ENCODE assay signal across 22 cellular contexts in genomic region chr16:55482056-55482455, GRCh38. TPM values are rescaled to one million over a fixed set of nuclear protein-coding genes. Genes with fewer than 3 reads are reported as not detected.
DNase-seq lines count a peak whose midpoint lies in the region; ATAC-seq, FAIRE-seq and TF ChIP-seq lines count a peak whose summit lies in the region.
"Had no signal": no experiment of that assay in that cellular context is flagged by ENCODE, and none has a peak within 500 bp of the region (broad histone marks: within the 10 kb centered on the region; RNA-seq: fewer than 3 reads in every experiment).

No MANE protein-coding gene starts in this region.

- peaks cover 24% of the 10 kb centered on the region for H3K79me2 ChIP-seq in hepatocyte

- H3K56ac ChIP-seq in IMR-90 (ENCODE audit: extremely low read depth, insufficient read depth, low read length) = no peak overlapping the region

- H3K79me1 ChIP-seq in IMR-90 (ENCODE audit: low read depth in 1 of 2, low read length in 2 of 2) = peaks cover 34 to 60% of the 10 kb centered on the region in 2 experiments

- no peak overlapping the region for H2BK15ac ChIP-seq in IMR-90 (ENCODE audit: low read depth, low read length)

- no peaks in the 10 kb centered on the region for H3K9me2 ChIP-seq in hepatocyte (replicated peaks; ENCODE audit: insufficient read depth)

- POLR2A ChIA-PET in IMR-90 (lab: Charles Lee; ENCODE audit: unreplicated experiment) = no interaction called here

- H2BK120ac ChIP-seq in IMR-90 (ENCODE audit: low read depth, low read length) = no peak overlapping the region

- dilution Hi-C loops in IMR-90 (cut with HindIII; ENCODE audit: low sequenced_read_pairs, unreplicated experiment) = no loop called here

- H2AFZ ChIP-seq in IMR-90 (replicated peaks; ENCODE audit: low read length, poor library complexity) = no peak overlapping the region
- no peak overlapping the region for H2AFZ ChIP-seq in hepatocyte

- no peak overlapping the region for H3K4me3 ChIP-seq in IMR-90 (ENCODE audit: insufficient read depth, low read depth, low read length)
- H3K4me3 ChIP-seq in breast epithelium = peak overlapping the region; percentile 55 to 90 (median 77)
- H3K4me3 ChIP-seq in hepatocyte = no peak overlapping the region
- H3K4me3 ChIP-seq in suprapubic skin = peak overlapping the region; percentile 72
- H3K4me3 ChIP-seq in kidney (ENCODE audit: low read length in 2 of 2) = no peak overlapping the region
- H3K4me3 ChIP-seq: BLaER1 treated with 17β-estradiol and CSF1 and Interleukin-3, amounts not matched to agents 10 nM and 100 nM; testis had no signal

- peaks cover 12% of the 10 kb centered on the region for H3K4me1 ChIP-seq in IMR-90 (ENCODE audit: control insufficient read depth, insufficient read depth, low read length)
- H3K4me1 ChIP-seq in breast epithelium = peaks cover 0 to 8% of the 10 kb centered on the region in 2 donors
- peaks cover 4% of the 10 kb centered on the region for H3K4me1 ChIP-seq in hepatocyte (ENCODE audit: insufficient read depth)
- H3K4me1 ChIP-seq in suprapubic skin = peaks cover 53% of the 10 kb centered on the region
- peaks cover 0 to 2% of the 10 kb centered on the region in 2 donors for H3K4me1 ChIP-seq in kidney (ENCODE audit: control insufficient read depth in 1 of 2, insufficient read depth in 1 of 2, low read depth in 1 of 2, low read length in 2 of 2)

- no CpG with 5 or more reads among the region's 2 CpGs for WGBS in IMR-90 (ENCODE audit: extremely low coverage in 2 of 2, insufficient read length in 1 of 2), 2 experiments
- WGBS in hepatocyte (ENCODE audit: low lambda C conversion rate, missing lambda C conversion rate) = 78% methylated on average over 2 of the region's 2 CpGs
- WGBS in suprapubic skin = 65% methylated on average over 2 of the region's 2 CpGs

- TF ChIP-seq CTCF in IMR-90 (conservative IDR thresholded peaks at IDR 0.05; ENCODE audit: low read depth, low read length) (no peak), breast epithelium (IDR thresholded peaks at IDR 0.05) (no peak), hepatocyte (IDR thresholded peaks at IDR 0.05; ENCODE audit: poor library complexity) (no peak), suprapubic skin (IDR thresholded peaks at IDR 0.05) (no peak), kidney (IDR thresholded peaks at IDR 0.05; ENCODE audit: borderline replicate concordance, extremely low read depth, insufficient read depth) (no peak)

- H3K18ac ChIP-seq in IMR-90 (ENCODE audit: low read depth, low read length) = no peak overlapping the region

- H4K8ac ChIP-seq in IMR-90 (ENCODE audit: low read depth in 2 of 2, low read length in 2 of 2) = no peak overlapping the region

- ATAC-seq in IMR-90 (ENCODE audit: low read depth) (no peak), HG02763 (IDR thresholded peaks at IDR 0.05; ENCODE audit: unreplicated experiment) (no peak)
- ATAC-seq: activated naive CD8-positive, alpha-beta T cell treated with anti-CD3 and anti-CD28 coated beads, Interleukin-2, amount 50 U/mL, for 24 hours; sciatic nerve had no signal

- H3K27ac ChIP-seq in IMR-90 (ENCODE audit: insufficient read depth, low read length) (no peak overlapping the region), breast epithelium (peak overlapping the region; percentile 86 to 87), hepatocyte (no peak overlapping the region), suprapubic skin (peak overlapping the region; percentile 23), kidney (ENCODE audit: low read depth in 2 of 2, low read length in 2 of 2) (no peak overlapping the region)
- H3K27ac ChIP-seq: BLaER1 treated with 17β-estradiol and CSF1 and Interleukin-3, amounts not matched to agents 10 nM and 100 nM; Peyer's patch had no signal

- no peak for TF ChIP-seq EP300 in suprapubic skin (IDR thresholded peaks at IDR 0.05)

- H2AK5ac ChIP-seq in IMR-90 (ENCODE audit: low read depth, low read length) = peak overlapping the region; percentile 38; the same call in 1 of the 2 replicates

- peak overlapping the region; percentile 19; the same call in 1 of the 2 replicates for H3K14ac ChIP-seq in IMR-90 (replicated peaks; ENCODE audit: low read depth, low read length)

- no peak overlapping the region for H3K4ac ChIP-seq in IMR-90 (ENCODE audit: low read depth, low read length)

- DNase-seq in IMR-90 = peak; percentile 57
- no peak for DNase-seq in breast epithelium (ENCODE audit: low spot score in 2 of 2)
- DNase-seq in hepatocyte (ENCODE audit: low spot score) = no peak
- no peak for DNase-seq in suprapubic skin (ENCODE audit: low spot score in 2 of 2)
- DNase-seq in HT-29 (ENCODE audit: low spot score) = no peak
- no peak for DNase-seq in kidney
- DNase-seq in KBM-7 = no peak
- DNase-seq: activated CD4-positive, alpha-beta memory T cell treated with anti-CD3 and anti-CD28 coated beads for 36 hours; activated naive CD8-positive, alpha-beta T cell treated with anti-CD3 and anti-CD28 coated beads, Interleukin-2, amount 50 U/mL, for 24 hours; DMS153; head of caudate nucleus; islet precursor cell; KG1; NCI-H1105 treated with DMSO at 0.1 percent for 48 hours; NCI-H2171; Peyer's patch; stimulated activated CD4-positive, alpha-beta T cell treated with anti-CD3 and anti-CD28 coated beads, Interleukin-2, amount 100 ng/mL, for 48 hours; testis had no signal

- H4K5ac ChIP-seq in IMR-90 (ENCODE audit: low read depth, low read length) = no peak overlapping the region

- no peak overlapping the region for H4K91ac ChIP-seq in IMR-90 (ENCODE audit: insufficient read depth, low read depth, low read length)

- peaks cover 40% of the 10 kb centered on the region for H3K36me3 ChIP-seq in IMR-90 (ENCODE audit: control insufficient read depth, insufficient read depth, low read length)
- no peaks in the 10 kb centered on the region for H3K36me3 ChIP-seq in breast epithelium
- no peaks in the 10 kb centered on the region for H3K36me3 ChIP-seq in hepatocyte (replicated peaks; ENCODE audit: insufficient read depth, low read depth)
- peaks cover 25% of the 10 kb centered on the region for H3K36me3 ChIP-seq in suprapubic skin
- H3K36me3 ChIP-seq in kidney (ENCODE audit: control insufficient read depth in 1 of 2, insufficient read depth in 2 of 2, low read length in 2 of 2) = no peaks in the 10 kb centered on the region

- TF ChIP-seq POLR2A in IMR-90 (IDR thresholded peaks at IDR 0.05; ENCODE audit: low read depth, low read length) = no peak
- no peak for TF ChIP-seq POLR2A in breast epithelium (IDR thresholded peaks at IDR 0.05)
- no peak for TF ChIP-seq POLR2A in suprapubic skin (IDR thresholded peaks at IDR 0.05)

- BruUV-seq in IMR-90 (replicated peaks; lab: Mats Ljungman, UMichigan) = no TSS peak

- H2BK5ac ChIP-seq in IMR-90 (ENCODE audit: low read depth, low read length, poor library complexity, severe bottlenecking) = no peak overlapping the region

- CTCF ChIA-PET in IMR-90 (lab: Yijun Ruan, JAX) = no interaction called here

- no peaks in the 10 kb centered on the region for H3K9me3 ChIP-seq in IMR-90 (ENCODE audit: control insufficient read depth, insufficient read depth, low read length)
- H3K9me3 ChIP-seq in breast epithelium = no peaks in the 10 kb centered on the region
- H3K9me3 ChIP-seq in hepatocyte (ENCODE audit: low read depth) = no peaks in the 10 kb centered on the region
- H3K9me3 ChIP-seq in suprapubic skin = no peaks in the 10 kb centered on the region
- H3K9me3 ChIP-seq in kidney (ENCODE audit: control insufficient read depth in 1 of 2, low read length in 2 of 2) = no peaks in the 10 kb centered on the region
- H3K9me3 ChIP-seq: Peyer's patch, testis had no signal

- H2AK9ac ChIP-seq in IMR-90 (replicated peaks; ENCODE audit: low read depth, low read length, poor library complexity) = no peak overlapping the region

- in situ Hi-C loops in IMR-90 (cut with MboI; ENCODE audit: low sequenced_read_pairs) (loop anchor here (25.0 kb wide), 1 partner anchor 880 kb away; no protein-coding TSS in a partner anchor), KBM-7 (cut with MboI; ENCODE audit: low pct_unique_long_range_greater_than_20kb, low sequenced_read_pairs) (no loop called here)

- H3K4me2 ChIP-seq in IMR-90 (ENCODE audit: low read depth, low read length) (peak overlapping the region; percentile 2; the same call in 1 of the 2 replicates), hepatocyte (peak overlapping the region; percentile 38)
- H3K4me2 ChIP-seq: BLaER1 treated with 17β-estradiol and CSF1 and Interleukin-3, amounts not matched to agents 10 nM and 100 nM had no signal

- intact Hi-C loops in IMR-90 (cut with micrococcal nuclease) (no loop called here), breast epithelium (cut with DNase I; ENCODE audit: low total_unique reads) (no loop called here), kidney (cut with DNase I) (no loop called here)

- H3K9ac ChIP-seq in IMR-90 (ENCODE audit: low read depth, low read length) = no peak overlapping the region
- no peak overlapping the region for H3K9ac ChIP-seq in kidney (ENCODE audit: low read length in 2 of 2)
- H3K9ac ChIP-seq: BLaER1 treated with 17β-estradiol and CSF1 and Interleukin-3, amounts not matched to agents 10 nM and 100 nM had no signal

- H2BK20ac ChIP-seq in IMR-90 (ENCODE audit: low read depth, low read length) = no peak overlapping the region

- H3K23ac ChIP-seq in IMR-90 (ENCODE audit: low read depth, low read length) = no peak overlapping the region; the same call in 1 of the 2 replicates

- peaks cover 35% of the 10 kb centered on the region for H3K9me1 ChIP-seq in IMR-90 (ENCODE audit: insufficient read depth, low read length)

- FAIRE-seq in kidney (lab: Jason Lieb, UNC) = no peak
- FAIRE-seq: endometrium had no signal

- H4K20me1 ChIP-seq in IMR-90 (ENCODE audit: insufficient read depth, low read length) (peaks cover 25% of the 10 kb centered on the region; the same call in 1 of the 2 replicates), hepatocyte (ENCODE audit: insufficient read depth, poor library complexity, severe bottlenecking) (peaks cover 15% of the 10 kb centered on the region)
- H4K20me1 ChIP-seq: BLaER1 treated with 17β-estradiol and CSF1 and Interleukin-3, amounts not matched to agents 10 nM and 100 nM had no signal

- no peaks in the 10 kb centered on the region for H3K27me3 ChIP-seq in IMR-90 (ENCODE audit: control insufficient read depth, insufficient read depth, low read length)
- peaks cover 0 to 4% of the 10 kb centered on the region in 2 donors for H3K27me3 ChIP-seq in breast epithelium
- H3K27me3 ChIP-seq in hepatocyte = peaks cover 33% of the 10 kb centered on the region
- H3K27me3 ChIP-seq in suprapubic skin = peaks cover 17% of the 10 kb centered on the region
- H3K27me3 ChIP-seq: Peyer's patch, testis had no signal

- TF ChIP-seq RAD21 in IMR-90 (IDR thresholded peaks at IDR 0.05; ENCODE audit: low read length) = no peak

RNA-seq across cellular contexts. Expression of gene MMP2, which starts 3.1 kb away (rescaled TPM):
- total RNA-seq in IMR-90 (2012; rRNA removed) (164 and 240 TPM in 2 replicates), breast epithelium (1,000 to 10,000 TPM in 1 of 3 donors, 100 to 1,000 TPM in 2; 113 to 1,485 (median 459) TPM), hepatocyte (107 and 128 TPM in 2 replicates), suprapubic skin (100 to 1,000 TPM in 2 of 4 donors, 10 to 100 TPM in 2; 71.4 to 175 (median 120) TPM), kidney (101 TPM)
- polyA plus RNA-seq in IMR-90 (2012; rRNA removed) (567 and 574 TPM in 2 replicates), hepatocyte (196 and 198 TPM in 2 replicates), kidney (ENCODE audit: insufficient read depth, low read depth, low replicate concordance) (44.3 TPM)
- polyA plus RNA-seq in IMR-90 (2012; cell fraction: cytosol; rRNA removed) = 665 and 744 TPM in 2 replicates
- 209 and 252 TPM in 2 replicates for polyA plus RNA-seq in IMR-90 (2012; cell fraction: nucleus; rRNA removed; ENCODE audit: low replicate concordance)
- 0.03 and 0.42 TPM in 2 replicates for total RNA-seq in HT-29 (2014; rRNA removed; shearing (Covaris generic))
- total RNA-seq: activated CD4-positive, alpha-beta memory T cell treated with anti-CD3 and anti-CD28 coated beads for 36 hours had no signal

RNA-seq across cellular contexts. Expression of gene LPCAT2, which starts 26.8 kb away (rescaled TPM):
- total RNA-seq in IMR-90 (2012; rRNA removed) = 8.6 and 15.6 TPM in 2 replicates
- polyA plus RNA-seq in IMR-90 (2012; rRNA removed) = 6.0 and 8.7 TPM in 2 replicates
- polyA plus RNA-seq in IMR-90 (2012; cell fraction: cytosol; rRNA removed) = 3.1 and 7.7 TPM in 2 replicates
- polyA plus RNA-seq in IMR-90 (2012; cell fraction: nucleus; rRNA removed; ENCODE audit: low replicate concordance) = 16.6 and 16.7 TPM in 2 replicates
- 10 to 100 TPM; 12.3 to 35.9 (median 24.3) TPM for total RNA-seq in breast epithelium
- total RNA-seq in hepatocyte = 9.5 and 13.9 TPM in 2 replicates
- 6.4 and 10.6 TPM in 2 replicates for polyA plus RNA-seq in hepatocyte
- 10 to 100 TPM; 12.1 to 19.7 (median 18.1) TPM for total RNA-seq in suprapubic skin
- total RNA-seq in HT-29 (2014; rRNA removed; shearing (Covaris generic)) = 18.0 and 18.1 TPM in 2 replicates
- total RNA-seq in kidney = 20.6 TPM
- polyA plus RNA-seq in kidney (ENCODE audit: insufficient read depth, low read depth, low replicate concordance) = 7.7 TPM

Comparison
In these comparisons a context has a peak if more than half of its experiments do, and no peak if none do; other contexts are left out.
1. H3K27ac ChIP-seq: peak in breast epithelium (2 of 2) and suprapubic skin (single experiment); none in IMR-90 (single experiment), hepatocyte (single experiment) and kidney (0 of 2).
2. H3K4me3 ChIP-seq: peak in breast epithelium (3 of 3) and suprapubic skin (single experiment); none in IMR-90 (single experiment), hepatocyte (single experiment) and kidney (0 of 2).
3. RNA of gene MMP2, which starts 3.1 kb away (total RNA-seq): 113 to 1,485 TPM in breast epithelium, 164 to 240 TPM in IMR-90, 71.4 to 175 TPM in suprapubic skin, 107 to 128 TPM in hepatocyte and 101 TPM in kidney (single experiment); 0.03 to 0.42 TPM in HT-29; every median in the first group is over 10 times any median in the second.